In the genomic region with DNA sequence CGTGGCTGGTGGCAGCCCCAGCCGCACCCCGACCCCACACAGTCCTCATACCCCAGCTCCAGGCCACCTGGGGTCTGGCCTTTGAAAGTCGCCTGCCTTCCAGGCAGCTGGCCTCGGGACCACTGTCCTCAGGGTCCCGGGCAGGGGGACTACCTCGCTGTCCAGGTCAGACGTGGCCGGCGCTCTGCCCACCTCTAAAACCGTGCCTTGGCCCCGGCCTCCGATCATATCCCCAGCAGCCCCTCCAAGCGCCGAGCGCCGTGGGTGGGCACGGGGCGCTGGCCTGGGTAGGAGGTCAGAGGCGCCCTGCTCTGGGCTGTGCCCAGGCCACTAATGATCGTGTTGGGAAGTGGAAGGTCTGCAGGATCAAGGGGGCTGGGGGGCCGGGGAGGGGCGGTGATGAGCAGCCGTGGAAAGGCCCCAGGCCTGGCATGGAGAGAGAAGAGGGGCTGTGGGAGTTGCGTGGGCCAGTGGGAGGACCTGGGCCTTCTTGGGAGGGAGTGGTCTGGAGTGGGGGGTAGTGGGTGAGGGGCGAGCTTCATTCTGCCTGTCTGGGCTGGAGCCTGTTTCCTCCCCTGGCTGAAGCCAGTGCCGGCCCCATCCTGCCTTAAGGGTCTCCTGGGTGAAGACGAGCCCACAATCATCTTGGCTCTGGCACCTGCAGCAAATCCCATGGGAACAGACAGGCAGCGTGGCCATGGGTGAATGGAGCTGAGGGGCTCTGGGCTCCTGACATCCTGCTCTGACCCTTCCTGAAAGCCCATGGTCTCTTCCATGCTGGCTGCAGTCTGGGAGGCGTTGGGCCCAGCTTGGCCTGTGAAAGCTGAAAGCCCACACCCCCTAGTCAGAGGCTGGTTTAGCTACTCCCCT, we compare ENCODE assay signal across 16 cellular contexts. TPM values are rescaled to one million over a fixed set of nuclear protein-coding genes. Genes with fewer than 3 reads are reported as not detected.
A peak's percentile ranks its signal among the peaks of the same experiment; 100 is the strongest.
DNase-seq lines count a peak whose midpoint lies in the region; ATAC-seq and TF ChIP-seq lines count a peak whose summit lies in the region.
"Had no signal": no experiment of that assay in that cellular context is flagged by ENCODE, and none has a peak within 500 bp of the region (broad histone marks: within the 10 kb centered on the region; RNA-seq: fewer than 3 reads in every experiment).

No MANE protein-coding gene starts in this region.

- no peak for TF ChIP-seq CTCF in HEK293 (tag by site-specific recombination; IDR thresholded peaks at IDR 0.05)
- no peak for TF ChIP-seq CTCF in neural crest cell (conservative IDR thresholded peaks at IDR 0.05)
- TF ChIP-seq CTCF in glutamatergic neuron (IDR thresholded peaks at IDR 0.05; ENCODE audit: partially characterized antibody, unreplicated experiment) = no peak

- H3K4me3 ChIP-seq in CD4-positive, CD25-positive, alpha-beta regulatory T cell (ENCODE audit: low read depth, low read length) = no peak overlapping the region
- H3K4me3 ChIP-seq in HEK293 (ENCODE audit: low read depth, low read length) = no peak overlapping the region
- H3K4me3 ChIP-seq: SJCRH30 had no signal

- H3K27ac Mint-ChIP-seq in CD4-positive, CD25-positive, alpha-beta regulatory T cell = no peak overlapping the region
- H3K27ac Mint-ChIP-seq in activated naive CD8-positive, alpha-beta T cell = no peak overlapping the region
- H3K27ac Mint-ChIP-seq in neural crest cell (ENCODE audit: unreplicated experiment) (no peak overlapping the region), glutamatergic neuron (ENCODE audit: unreplicated experiment) (no peak overlapping the region)
- H3K27ac Mint-ChIP-seq: T-helper 1 cell treated with Interleukin-12 subunit alpha and Interleukin-12 subunit beta and Interleukin-4 antibody, amounts not matched to agents 30 μg/mL and 1 μg/mL, for 36 hours had no signal

- ATAC-seq in CD4-positive, CD25-positive, alpha-beta regulatory T cell (ENCODE audit: low read depth in 2 of 2) = no peak
- ATAC-seq in HG03460 (IDR thresholded peaks at IDR 0.05; ENCODE audit: unreplicated experiment) = no peak

- H3K27ac ChIP-seq in CD4-positive, CD25-positive, alpha-beta regulatory T cell (ENCODE audit: insufficient read depth, low read length, poor library complexity, severe bottlenecking) = no peak overlapping the region
- no peak overlapping the region for H3K27ac ChIP-seq in HEK293 (ENCODE audit: extremely low read depth, low read depth, low read length)
- H3K27ac ChIP-seq: SJCRH30 had no signal

- peaks cover 19% of the 10 kb centered on the region for H3K27me3 Mint-ChIP-seq in CD4-positive, CD25-positive, alpha-beta regulatory T cell
- no peaks in the 10 kb centered on the region for H3K27me3 Mint-ChIP-seq in activated naive CD8-positive, alpha-beta T cell
- H3K27me3 Mint-ChIP-seq in neural crest cell (ENCODE audit: low read depth) = peaks cover 25% of the 10 kb centered on the region
- peaks cover 14% of the 10 kb centered on the region for H3K27me3 Mint-ChIP-seq in glutamatergic neuron (ENCODE audit: unreplicated experiment)

- no peak for DNase-seq in CD4-positive, CD25-positive, alpha-beta regulatory T cell
- DNase-seq in neural crest cell (ENCODE audit: low read depth, low spot score) = no peak
- no peak for DNase-seq in glutamatergic neuron
- no peak for DNase-seq in DMS53 treated with DMSO at 0.1 percent for 48 hours (lab: John Stamatoyannopoulos, UW; ENCODE audit: unreplicated experiment)
- DNase-seq: activated effector memory CD4-positive, alpha-beta T cell treated with anti-CD3 and anti-CD28 coated beads, Interleukin-2, amount 50 U/mL, for 16 hours; NCI-H1436 treated with DMSO at 0.1 percent for 48 hours; NCI-H2171 treated with DMSO at 0.1 percent for 48 hours; retina; SJCRH30 had no signal

- H3K36me3 ChIP-seq in CD4-positive, CD25-positive, alpha-beta regulatory T cell (ENCODE audit: control insufficient read depth, insufficient read depth, low read length) = no peaks in the 10 kb centered on the region
- peaks cover 0 to 24% of the 10 kb centered on the region in 2 experiments; a peak in 1 of 3 replicates for H3K36me3 ChIP-seq in HEK293 (ENCODE audit: control insufficient read depth in 2 of 2, insufficient read depth in 1 of 2, low read length in 2 of 2)
- H3K36me3 ChIP-seq: SJCRH30 had no signal

- no peaks in the 10 kb centered on the region for H3K27me3 ChIP-seq in CD4-positive, CD25-positive, alpha-beta regulatory T cell (ENCODE audit: control insufficient read depth, insufficient read depth, low read length)

- H3K9me3 Mint-ChIP-seq in CD4-positive, CD25-positive, alpha-beta regulatory T cell = peaks cover 0 to 3% (median 0%) of the 10 kb centered on the region in 7 donors
- no peaks in the 10 kb centered on the region for H3K9me3 Mint-ChIP-seq in activated naive CD8-positive, alpha-beta T cell (ENCODE audit: low read depth)
- H3K9me3 Mint-ChIP-seq in neural crest cell (no peaks in the 10 kb centered on the region), glutamatergic neuron (ENCODE audit: unreplicated experiment) (peaks cover 9% of the 10 kb centered on the region)
- H3K9me3 Mint-ChIP-seq: T-helper 1 cell treated with Interleukin-12 subunit alpha and Interleukin-12 subunit beta and Interleukin-4 antibody, amounts not matched to agents 30 μg/mL and 1 μg/mL, for 36 hours had no signal

- H3K9me3 ChIP-seq in CD4-positive, CD25-positive, alpha-beta regulatory T cell (ENCODE audit: control insufficient read depth in 2 of 2, low read length in 2 of 2) = no peaks in the 10 kb centered on the region
- H3K9me3 ChIP-seq in HEK293 (ENCODE audit: control insufficient read depth, insufficient read depth, low read depth, low read length) = no peaks in the 10 kb centered on the region
- H3K9me3 ChIP-seq: SJCRH30 had no signal

- peaks cover 38% of the 10 kb centered on the region for H3K4me1 ChIP-seq in CD4-positive, CD25-positive, alpha-beta regulatory T cell (ENCODE audit: control insufficient read depth, insufficient read depth, low read length, poor library complexity, severe bottlenecking)
- H3K4me1 ChIP-seq in HEK293 (ENCODE audit: control insufficient read depth, insufficient read depth, low read length) = 0 out of 2 replicates have a peak, but pooled peaks cover 2% of the 10 kb centered on the region

- POLR2A ChIA-PET in HEK293 (lab: Yijun Ruan, JAX) = no interaction called here

- H3K4me3 Mint-ChIP-seq in CD4-positive, CD25-positive, alpha-beta regulatory T cell = peak overlapping the region in 3 of 4 donors; percentile 41 to 61 (median 44)
- H3K4me3 Mint-ChIP-seq in activated naive CD8-positive, alpha-beta T cell = peak overlapping the region; percentile 79
- H3K4me3 Mint-ChIP-seq in neural crest cell = peak overlapping the region; percentile 12
- no peak overlapping the region for H3K4me3 Mint-ChIP-seq in glutamatergic neuron (ENCODE audit: unreplicated experiment)

- H3K36me3 Mint-ChIP-seq in CD4-positive, CD25-positive, alpha-beta regulatory T cell = no peaks in the 10 kb centered on the region
- no peaks in the 10 kb centered on the region for H3K36me3 Mint-ChIP-seq in activated naive CD8-positive, alpha-beta T cell
- H3K36me3 Mint-ChIP-seq in neural crest cell (ENCODE audit: low read depth) (no peaks in the 10 kb centered on the region), glutamatergic neuron (ENCODE audit: unreplicated experiment) (no peaks in the 10 kb centered on the region)

- peaks cover 0 to 20% (median 3%) of the 10 kb centered on the region in 4 donors for H3K4me1 Mint-ChIP-seq in CD4-positive, CD25-positive, alpha-beta regulatory T cell
- H3K4me1 Mint-ChIP-seq in activated naive CD8-positive, alpha-beta T cell (ENCODE audit: low read depth) = peaks cover 5% of the 10 kb centered on the region
- peaks cover 7% of the 10 kb centered on the region for H3K4me1 Mint-ChIP-seq in neural crest cell
- H3K4me1 Mint-ChIP-seq in glutamatergic neuron (ENCODE audit: low read depth, unreplicated experiment) = no peaks in the 10 kb centered on the region

- CTCF ChIA-PET in HEK293 (lab: Yijun Ruan, JAX) = interaction anchor here (0.9 to 3.5 kb wide), 3 partner anchors 15 to 161 kb away, joined by 4 to 15 read pairs (median 4); no protein-coding TSS in a partner anchor

TF ChIP-seq in HEK293, 187 proteins besides CTCF, POLR2A, EP300 and RAD21:
- TF ChIP-seq BCL11A (tag by site-specific recombination; IDR thresholded peaks at IDR 0.05; ENCODE audit: low read depth) (no peak), ZNF214 (tag by site-specific recombination; IDR thresholded peaks at IDR 0.05; ENCODE audit: borderline replicate concordance) (no peak), ZNF140 (tag by site-specific recombination; IDR thresholded peaks at IDR 0.05) (no peak), ZNF48 (tag by site-specific recombination; IDR thresholded peaks at IDR 0.05) (no peak), ZNF549 (tag by site-specific recombination; IDR thresholded peaks at IDR 0.05) (no peak), EGR2 (tag by site-specific recombination; IDR thresholded peaks at IDR 0.05; ENCODE audit: low read depth) (peak; percentile 33; the same call in 1 of the 2 replicates), ZFHX2 (tag by site-specific recombination; conservative IDR thresholded peaks at IDR 0.05) (peak; percentile 66), TRIM28 (IDR thresholded peaks at IDR 0.05; ENCODE audit: borderline replicate concordance, low read length) (no peak), ZNF394 (tag by site-specific recombination; IDR thresholded peaks at IDR 0.05; ENCODE audit: borderline replicate concordance) (peak; percentile 48; the same call in 1 of the 2 replicates), ZNF354C (tag by site-specific recombination; IDR thresholded peaks at IDR 0.05; ENCODE audit: borderline replicate concordance, low read depth) (no peak), ZNF223 (tag by site-specific recombination; IDR thresholded peaks at IDR 0.05) (no peak), ZNF23 (tag by site-specific recombination; IDR thresholded peaks at IDR 0.05; ENCODE audit: borderline replicate concordance) (no peak)

RNA-seq across cellular contexts. Expression of a gene that starts 4.9 kb away (rescaled TPM):
- 1.8 TPM for total RNA-seq in CD4-positive, CD25-positive, alpha-beta regulatory T cell
- polyA plus RNA-seq in CD4-positive, CD25-positive, alpha-beta regulatory T cell = 1 to 10 TPM; 3.4 to 5.8 (median 4.4) TPM
- total RNA-seq in neural crest cell = 12.3 and 13.9 TPM in 2 replicates
- 2.7 TPM for total RNA-seq in glutamatergic neuron (ENCODE audit: unreplicated experiment)
- total RNA-seq: H1 had no signal

RNA-seq across cellular contexts. Expression of a gene that starts 40.3 kb away (rescaled TPM):
- 118 TPM for total RNA-seq in CD4-positive, CD25-positive, alpha-beta regulatory T cell
- 10 to 100 TPM in 1 of 4 donors, 1 to 10 TPM in 3; 5.5 to 10.4 (median 7.9) TPM for polyA plus RNA-seq in CD4-positive, CD25-positive, alpha-beta regulatory T cell
- total RNA-seq in neural crest cell = 39.6 and 44.9 TPM in 2 replicates
- 13.8 TPM for total RNA-seq in glutamatergic neuron (ENCODE audit: unreplicated experiment)

RNA-seq across cellular contexts. Expression of a gene that starts 44.6 kb away (rescaled TPM):
- 558 TPM for total RNA-seq in CD4-positive, CD25-positive, alpha-beta regulatory T cell
- 1,000 to 10,000 TPM; 1,044 to 2,243 (median 1,681) TPM for polyA plus RNA-seq in CD4-positive, CD25-positive, alpha-beta regulatory T cell
- total RNA-seq in neural crest cell (3.2 and 4.8 TPM in 2 replicates), glutamatergic neuron (ENCODE audit: unreplicated experiment) (49.3 TPM)
- total RNA-seq: G401, MCF 10A had no signal

RNA-seq across cellular contexts. Expression of a gene that starts 56.7 kb away (rescaled TPM):
- 37.1 TPM for total RNA-seq in CD4-positive, CD25-positive, alpha-beta regulatory T cell
- 100 to 1,000 TPM in 2 of 4 donors, 10 to 100 TPM in 2; 12.0 to 131 (median 72.9) TPM for polyA plus RNA-seq in CD4-positive, CD25-positive, alpha-beta regulatory T cell
- total RNA-seq in neural crest cell (38.3 and 39.3 TPM in 2 replicates), glutamatergic neuron (ENCODE audit: unreplicated experiment) (78.5 TPM)

Comparison
In these comparisons a context has a peak if more than half of its experiments do, and no peak if none do; other contexts are left out.
1. RNA of a gene that starts 44.6 kb away (total RNA-seq): 558 TPM in CD4-positive, CD25-positive, alpha-beta regulatory T cell (single experiment); 49.3 TPM in glutamatergic neuron (single experiment) and 3.2 to 4.8 TPM in neural crest cell; every median in the first group is over 10 times any median in the second.